ENCODE assay signal across 11 cellular contexts in the genomic region with DNA sequence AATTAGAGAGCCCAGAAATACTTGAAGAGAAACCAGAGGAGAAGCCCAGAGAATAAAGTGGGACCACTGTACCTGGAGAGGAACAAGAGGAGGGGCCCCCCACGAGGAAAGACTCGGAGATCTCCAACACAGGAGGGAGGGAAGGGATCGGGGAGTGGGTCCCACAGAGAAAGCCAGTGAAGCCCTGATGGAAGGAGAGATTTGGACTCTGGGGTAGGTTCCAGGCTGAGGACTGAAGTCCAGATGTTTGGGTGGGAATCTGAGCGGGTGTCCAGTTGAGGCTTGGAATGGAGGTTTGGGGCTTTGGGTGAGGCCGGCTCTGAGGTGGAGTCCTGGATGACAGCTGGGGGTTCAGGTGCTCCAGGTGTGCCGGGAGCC. TPM values are rescaled to one million over a fixed set of nuclear protein-coding genes. Genes with fewer than 3 reads are reported as not detected.
DNase-seq lines count a peak whose midpoint lies in the region; ATAC-seq, FAIRE-seq and TF ChIP-seq lines count a peak whose summit lies in the region.
"Had no signal": no experiment of that assay in that cellular context is flagged by ENCODE, and none has a peak within 500 bp of the region (broad histone marks: within the 10 kb centered on the region; RNA-seq: fewer than 3 reads in every experiment).

No MANE protein-coding gene starts in this region.

- H3K9me1 ChIP-seq in keratinocyte (ENCODE audit: control insufficient read depth, extremely low read depth, insufficient read depth, low read length) = no peaks in the 10 kb centered on the region

- H3K27me3 ChIP-seq in left ventricle myocardium inferior (ENCODE audit: low read depth) = no peaks in the 10 kb centered on the region
- peaks cover 35% of the 10 kb centered on the region for H3K27me3 ChIP-seq in keratinocyte (ENCODE audit: control insufficient read depth, extremely low read depth, insufficient read depth, low read length)
- peaks cover 2% of the 10 kb centered on the region for H3K27me3 ChIP-seq in rectal smooth muscle tissue (ENCODE audit: control insufficient read depth, insufficient read depth, low read length)
- H3K27me3 ChIP-seq in vagina = no peaks in the 10 kb centered on the region

- H3K9ac ChIP-seq in keratinocyte (ENCODE audit: control insufficient read depth, extremely low read depth, insufficient read depth, low read length) (no peak overlapping the region), rectal smooth muscle tissue (ENCODE audit: low read length) (no peak overlapping the region)

- H3K27ac ChIP-seq in left ventricle myocardium inferior (replicated peaks) (peak overlapping the region; percentile 87), keratinocyte (ENCODE audit: control insufficient read depth, insufficient read depth, low read length) (no peak overlapping the region), rectal smooth muscle tissue (ENCODE audit: low read depth, low read length) (peak overlapping the region; percentile 8), vagina (no peak overlapping the region)

- dilution Hi-C loops in keratinocyte (cut with MboI; ENCODE audit: extremely low pct_ligation_motif_present, low sequenced_read_pairs) = no loop called here

- H3K4me1 ChIP-seq in left ventricle myocardium inferior = peaks cover 61% of the 10 kb centered on the region
- H3K4me1 ChIP-seq in keratinocyte (ENCODE audit: control insufficient read depth, extremely low read depth, insufficient read depth, low read length) = peaks cover 5% of the 10 kb centered on the region
- H3K4me1 ChIP-seq in rectal smooth muscle tissue (ENCODE audit: control insufficient read depth, insufficient read depth, low read length) = peaks cover 3% of the 10 kb centered on the region
- H3K4me1 ChIP-seq in vagina = peaks cover 16% of the 10 kb centered on the region

- H3K79me2 ChIP-seq in keratinocyte (ENCODE audit: control insufficient read depth, insufficient read depth, low read length) = no peaks in the 10 kb centered on the region

- TF ChIP-seq CTCF in left ventricle myocardium inferior (IDR thresholded peaks at IDR 0.05; ENCODE audit: borderline replicate concordance) (no peak), keratinocyte (optimal IDR thresholded peaks at IDR 0.05 in 1 of 3, IDR thresholded peaks at IDR 0.05 in 1 of 3, conservative IDR thresholded peaks at IDR 0.05 in 1 of 3; ENCODE audit: extremely low read depth in 1 of 3, insufficient read depth in 2 of 3, low read length in 3 of 3) (no peak), vagina (IDR thresholded peaks at IDR 0.05) (no peak)

- TF ChIP-seq POLR2A in vagina (IDR thresholded peaks at IDR 0.05) = no peak

- H4K20me1 ChIP-seq in keratinocyte (ENCODE audit: control insufficient read depth, extremely low read depth, insufficient read depth, low read length) = no peaks in the 10 kb centered on the region

- H3K9me3 ChIP-seq in left ventricle myocardium inferior (replicated peaks) (no peaks in the 10 kb centered on the region), keratinocyte (ENCODE audit: control insufficient read depth, low read depth, low read length) (no peaks in the 10 kb centered on the region), vagina (no peaks in the 10 kb centered on the region)

- FAIRE-seq in keratinocyte (lab: Jason Lieb, UNC) = no peak

- peak overlapping the region; percentile 88 for H3K4me3 ChIP-seq in left ventricle myocardium inferior
- H3K4me3 ChIP-seq in keratinocyte (ENCODE audit: control insufficient read depth in 2 of 3, extremely low read depth in 1 of 3, insufficient read depth in 2 of 3, low read depth in 1 of 3, low read length in 3 of 3) = no peak overlapping the region
- peak overlapping the region; percentile 70 for H3K4me3 ChIP-seq in rectal smooth muscle tissue (ENCODE audit: low read length)
- H3K4me3 ChIP-seq in vagina = peak overlapping the region; percentile 57 to 59

- no peak for DNase-seq in left ventricle myocardium inferior
- DNase-seq in left ventricle myocardium superior = no peak
- no peak for DNase-seq in keratinocyte (ENCODE audit: low read depth, low spot score)
- DNase-seq in vagina (ENCODE audit: extremely low spot score in 2 of 2) = no peak
- no peak for DNase-seq in MV-4-11 (lab: John Stamatoyannopoulos, UW)
- DNase-seq in activated gamma-delta T cell treated with Interleukin-2 at 50 U/mL for 16 hours = no peak
- no peak for DNase-seq in NCI-H82 treated with DMSO at 0.1 percent for 48 hours (lab: John Stamatoyannopoulos, UW; ENCODE audit: unreplicated experiment)
- DNase-seq: activated CD4-positive, alpha-beta T cell treated with anti-CD3 and anti-CD28 coated beads, Interleukin-2, amount 10 ng/mL, durations not matched to agents 7 days and 5 days; NCI-H1048; NCI-H345 had no signal

- peak overlapping the region; percentile 70 for H3K4me2 ChIP-seq in keratinocyte (ENCODE audit: control insufficient read depth, extremely low read depth, insufficient read depth, low read depth, low read length)

- intact Hi-C loops in left ventricle myocardium inferior (cut with micrococcal nuclease) = loop anchor here (5.0 kb wide), 1 partner anchor 44 kb away; no protein-coding TSS in a partner anchor
- intact Hi-C loops in left ventricle myocardium superior (cut with micrococcal nuclease) = loop anchor here (5.0 kb wide), 1 partner anchor 54 kb away; no protein-coding TSS in a partner anchor
- intact Hi-C loops in vagina (cut with DNase I) = loop anchor here (5.0 kb wide), 1 partner anchor 159 kb away; no protein-coding TSS in a partner anchor

- H3K36me3 ChIP-seq in left ventricle myocardium inferior (no peaks in the 10 kb centered on the region), keratinocyte (ENCODE audit: control insufficient read depth in 2 of 2, extremely low read depth in 1 of 2, insufficient read depth in 2 of 2, low read length in 2 of 2) (no peaks in the 10 kb centered on the region), rectal smooth muscle tissue (ENCODE audit: control insufficient read depth, insufficient read depth, low read length) (no peaks in the 10 kb centered on the region), vagina (no peaks in the 10 kb centered on the region)

- no peak overlapping the region for H2AFZ ChIP-seq in keratinocyte (ENCODE audit: control insufficient read depth, low read length)

- no peak for ATAC-seq in left ventricle myocardium superior

RNA-seq across cellular contexts. Expression of a gene that starts 32.7 kb away (rescaled TPM):
- 19.6 TPM for total RNA-seq in left ventricle myocardium inferior
- 30.0 TPM for total RNA-seq in left ventricle myocardium superior
- polyA plus RNA-seq in keratinocyte = 0.38 to 0.94 TPM (median 0.81 TPM) in 3 replicates
- 0.50 TPM for polyA plus RNA-seq in keratinocyte (2011; ENCODE audit: low read depth)
- polyA plus RNA-seq in keratinocyte (2011; cell fraction: cytosol; rRNA removed) = 0.44 and 1.1 TPM in 2 replicates
- polyA plus RNA-seq in keratinocyte (2011; cell fraction: nucleus; rRNA removed) = 1.2 and 1.6 TPM in 2 replicates
- polyA plus RNA-seq in keratinocyte (2012; ENCODE audit: low replicate concordance) = 0.56 and 0.81 TPM in 2 replicates
- polyA minus RNA-seq in keratinocyte = 0.96 to 2.6 TPM (median 2.1 TPM) in 3 replicates
- 1.3 TPM for polyA minus RNA-seq in keratinocyte (2011; cell fraction: cytosol; rRNA and poly(A)+ RNA removed)
- polyA minus RNA-seq in keratinocyte (2011; cell fraction: nucleus; rRNA and poly(A)+ RNA removed) = 0.74 and 1.2 TPM in 2 replicates
- total RNA-seq in vagina = 57.0 TPM

Comparison
In these comparisons a context has a peak if more than half of its experiments do, and no peak if none do; other contexts are left out.
1. H3K27ac ChIP-seq: peak in left ventricle myocardium inferior (single experiment) and rectal smooth muscle tissue (single experiment); none in keratinocyte (single experiment) and vagina (single experiment).
2. H3K4me3 ChIP-seq: peak in left ventricle myocardium inferior (single experiment), rectal smooth muscle tissue (single experiment) and vagina (2 of 2); none in keratinocyte (0 of 3).